Comparison of ENCODE assay signal across 21 cellular contexts in the genomic region with DNA sequence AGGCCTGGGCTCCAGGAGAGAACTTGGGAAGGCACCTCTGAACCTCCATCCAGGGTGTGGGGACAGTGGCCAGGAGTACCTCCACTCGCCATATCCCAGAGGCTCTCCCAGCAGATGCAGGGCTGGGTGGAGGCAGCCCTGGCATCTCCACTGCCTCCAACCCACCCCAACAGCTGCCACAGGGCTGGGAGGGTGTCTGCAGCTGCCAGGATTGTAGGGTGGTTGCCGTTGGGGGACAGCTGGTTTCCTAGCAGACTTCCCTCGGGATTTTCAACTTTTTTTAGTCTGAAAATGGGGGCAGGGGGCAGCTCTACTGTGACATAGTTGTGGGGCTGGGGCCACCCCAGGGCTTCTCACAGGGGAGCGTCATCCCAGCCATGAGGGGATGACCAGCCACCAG. TPM values are rescaled to one million over a fixed set of nuclear protein-coding genes. Genes with fewer than 3 reads are reported as not detected.
DNase-seq lines count a peak whose midpoint lies in the region; ATAC-seq and FAIRE-seq lines count a peak whose summit lies in the region.
"Had no signal": no experiment of that assay in that cellular context is flagged by ENCODE, and none has a peak within 500 bp of the region (broad histone marks: within the 10 kb centered on the region; RNA-seq: fewer than 3 reads in every experiment).

No MANE protein-coding gene starts in this region.

- H3K36me3 ChIP-seq in small intestine (ENCODE audit: control insufficient read depth in 2 of 2, insufficient read depth in 2 of 2, low read length in 2 of 2): peaks cover 3 to 5% of the 10 kb centered on the region in 2 donors
- H3K36me3 ChIP-seq: right atrium auricular region, uterus had no signal

- intact Hi-C loops in left colon (cut with DNase I, micrococcal nuclease): no loop called here
- intact Hi-C loops in activated CD4-positive, alpha-beta T cell treated with anti-CD3 and anti-CD28 coated beads for 36 hours (cut with DNase I, micrococcal nuclease): no loop called here
- intact Hi-C loops in activated T-helper 1 cell treated with anti-CD3 and anti-CD28 coated beads, Interleukin-12 subunit alpha, Interleukin-12 subunit beta, Interleukin-2, Interleukin-4 antibody, amounts not matched to agents 30 ng/mL and 10 ng/mL and 1 ng/mL, durations not matched to agents 14 hours and 24 hours and 36 hours (cut with micrococcal nuclease): no loop called here

- no peak overlapping the region for H3K27ac Mint-ChIP-seq in activated CD4-positive, alpha-beta T cell treated with anti-CD3 and anti-CD28 coated beads for 36 hours
- no peak overlapping the region for H3K27ac Mint-ChIP-seq in activated T-helper 1 cell treated with anti-CD3 and anti-CD28 coated beads, Interleukin-12 subunit alpha, Interleukin-12 subunit beta, Interleukin-2, Interleukin-4 antibody, amounts not matched to agents 30 ng/mL and 10 ng/mL and 1 ng/mL, durations not matched to agents 14 hours and 24 hours and 36 hours

- WGBS in small intestine, 3 donors: 33 to 60% (median 50%) methylated on average over 4 of the region's 4 CpGs

- no peaks in the 10 kb centered on the region for H3K9me3 ChIP-seq in small intestine (ENCODE audit: control insufficient read depth, low read depth)
- H3K9me3 ChIP-seq: right atrium auricular region, uterus had no signal

- no peak overlapping the region for H3K4me3 ChIP-seq in small intestine (ENCODE audit: low read depth in 1 of 2, low read length in 2 of 2)
- H3K4me3 ChIP-seq: right atrium auricular region, uterus had no signal

- peak; percentile 54 for DNase-seq in COLO668 (lab: John Stamatoyannopoulos, UW; ENCODE audit: unreplicated experiment)
- peak; percentile 7 for DNase-seq in NCI-H69 (lab: John Stamatoyannopoulos, UW)
- no peak for DNase-seq in left colon
- no peak for DNase-seq in small intestine
- DNase-seq in activated CD4-positive, alpha-beta T cell treated with anti-CD3 and anti-CD28 coated beads for 36 hours: no peak
- DNase-seq in activated T-helper 1 cell treated with anti-CD3 and anti-CD28 coated beads, Interleukin-12 subunit alpha, Interleukin-12 subunit beta, Interleukin-2, Interleukin-4 antibody, amounts not matched to agents 30 ng/mL and 10 ng/mL and 1 ng/mL, durations not matched to agents 14 hours and 24 hours and 36 hours (ENCODE audit: low spot score): no peak
- DNase-seq: activated T-cell treated with anti-CD3 and anti-CD28 coated beads, Interleukin-2, amount 50 U/mL, for 24 hours; foreskin keratinocyte; GF-D8; kidney glomerular epithelial cell; NCI-H1436 treated with DMSO at 0.1 percent for 48 hours; occipital lobe; stimulated activated CD4-positive, alpha-beta T cell treated with anti-CD3 and anti-CD28 coated beads, Interleukin-1b, Interleukin-23, amount 100 ng/mL, for 48 hours; T-cell; uterus had no signal

- H3K4me3 Mint-ChIP-seq in activated CD4-positive, alpha-beta T cell treated with anti-CD3 and anti-CD28 coated beads for 36 hours: no peak overlapping the region
- H3K4me3 Mint-ChIP-seq in activated T-helper 1 cell treated with anti-CD3 and anti-CD28 coated beads, Interleukin-12 subunit alpha, Interleukin-12 subunit beta, Interleukin-2, Interleukin-4 antibody, amounts not matched to agents 30 ng/mL and 10 ng/mL and 1 ng/mL, durations not matched to agents 14 hours and 24 hours and 36 hours: no peak overlapping the region
- H3K4me3 Mint-ChIP-seq: activated T-cell treated with anti-CD3 and anti-CD28 coated beads, Interleukin-2, amount 50 U/mL, for 24 hours; brain had no signal

- no peaks in the 10 kb centered on the region for H3K36me3 Mint-ChIP-seq in activated CD4-positive, alpha-beta T cell treated with anti-CD3 and anti-CD28 coated beads for 36 hours (ENCODE audit: low read depth)
- H3K36me3 Mint-ChIP-seq in activated T-helper 1 cell treated with anti-CD3 and anti-CD28 coated beads, Interleukin-12 subunit alpha, Interleukin-12 subunit beta, Interleukin-2, Interleukin-4 antibody, amounts not matched to agents 30 ng/mL and 10 ng/mL and 1 ng/mL, durations not matched to agents 14 hours and 24 hours and 36 hours (ENCODE audit: low read depth): no peaks in the 10 kb centered on the region
- H3K36me3 Mint-ChIP-seq: activated naive CD4-positive, alpha-beta T cell treated with anti-CD3 and anti-CD28 coated beads, Interleukin-2, amount 50 U/mL, for 72 hours; brain; T-cell had no signal

- no peaks in the 10 kb centered on the region for H3K27me3 ChIP-seq in small intestine (ENCODE audit: control insufficient read depth in 2 of 2, insufficient read depth in 2 of 2, low read length in 2 of 2)
- H3K27me3 ChIP-seq: foreskin keratinocyte, right atrium auricular region, uterus had no signal

- H3K4me1 Mint-ChIP-seq in activated CD4-positive, alpha-beta T cell treated with anti-CD3 and anti-CD28 coated beads for 36 hours: peaks cover 6% of the 10 kb centered on the region
- peaks cover 4% of the 10 kb centered on the region for H3K4me1 Mint-ChIP-seq in activated T-helper 1 cell treated with anti-CD3 and anti-CD28 coated beads, Interleukin-12 subunit alpha, Interleukin-12 subunit beta, Interleukin-2, Interleukin-4 antibody, amounts not matched to agents 30 ng/mL and 10 ng/mL and 1 ng/mL, durations not matched to agents 14 hours and 24 hours and 36 hours (ENCODE audit: low read depth)

- H3K27ac ChIP-seq in small intestine (ENCODE audit: low read depth in 1 of 2, low read length in 1 of 2): peak overlapping the region; percentile 77 to 79
- H3K27ac ChIP-seq: foreskin keratinocyte, right atrium auricular region, uterus had no signal

- FAIRE-seq in small intestine (lab: Jason Lieb, UNC): no peak
- FAIRE-seq: D721Med, GM12892 had no signal

- CTCF ChIA-PET in activated CD4-positive, alpha-beta T cell treated with anti-CD3 and anti-CD28 coated beads for 36 hours (lab: Charles Lee): interaction anchor here (0.7 kb wide), 2 partner anchors 24 to 769 kb away, joined by 3 to 4 read pairs; no protein-coding TSS in a partner anchor

- POLR2A ChIA-PET in activated CD4-positive, alpha-beta T cell treated with anti-CD3 and anti-CD28 coated beads for 36 hours (lab: Charles Lee): no interaction called here

- H3K4me1 ChIP-seq in small intestine (ENCODE audit: control insufficient read depth in 2 of 2, insufficient read depth in 1 of 2, low read depth in 1 of 2, low read length in 1 of 2): peaks cover 13 to 22% of the 10 kb centered on the region in 2 donors
- H3K4me1 ChIP-seq: uterus had no signal

- H3K27me3 Mint-ChIP-seq in activated CD4-positive, alpha-beta T cell treated with anti-CD3 and anti-CD28 coated beads for 36 hours: no peaks in the 10 kb centered on the region
- no peaks in the 10 kb centered on the region for H3K27me3 Mint-ChIP-seq in activated T-helper 1 cell treated with anti-CD3 and anti-CD28 coated beads, Interleukin-12 subunit alpha, Interleukin-12 subunit beta, Interleukin-2, Interleukin-4 antibody, amounts not matched to agents 30 ng/mL and 10 ng/mL and 1 ng/mL, durations not matched to agents 14 hours and 24 hours and 36 hours (ENCODE audit: insufficient read depth)
- H3K27me3 Mint-ChIP-seq: activated T-cell treated with anti-CD3 and anti-CD28 coated beads, Interleukin-2, amount 50 U/mL, for 24 hours; T-cell had no signal

- no peaks in the 10 kb centered on the region for H3K9me3 Mint-ChIP-seq in activated CD4-positive, alpha-beta T cell treated with anti-CD3 and anti-CD28 coated beads for 36 hours (ENCODE audit: low read depth)
- H3K9me3 Mint-ChIP-seq in activated T-helper 1 cell treated with anti-CD3 and anti-CD28 coated beads, Interleukin-12 subunit alpha, Interleukin-12 subunit beta, Interleukin-2, Interleukin-4 antibody, amounts not matched to agents 30 ng/mL and 10 ng/mL and 1 ng/mL, durations not matched to agents 14 hours and 24 hours and 36 hours: no peaks in the 10 kb centered on the region
- H3K9me3 Mint-ChIP-seq: activated naive CD4-positive, alpha-beta T cell treated with anti-CD3 and anti-CD28 coated beads, Interleukin-2, amount 50 U/mL, for 72 hours; activated T-cell treated with anti-CD3 and anti-CD28 coated beads, Interleukin-2, amount 50 U/mL, for 24 hours; brain; T-cell had no signal

- ATAC-seq in left colon: peak; percentile 12
- no peak for ATAC-seq in activated CD4-positive, alpha-beta T cell treated with anti-CD3 and anti-CD28 coated beads for 36 hours
- no peak for ATAC-seq in HG03135 (IDR thresholded peaks at IDR 0.05; ENCODE audit: unreplicated experiment)
- ATAC-seq: activated naive CD4-positive, alpha-beta T cell treated with anti-CD3 and anti-CD28 coated beads, Interleukin-2, amount 50 U/mL, for 72 hours; foreskin keratinocyte had no signal

RNA-seq across cellular contexts. Expression of a gene that starts 9.7 kb away (rescaled TPM):
- total RNA-seq in left colon: 10 to 100 TPM; 27.8 to 32.5 TPM
- 10 to 100 TPM; 37.0 to 80.5 (median 73.1) TPM for polyA plus RNA-seq in small intestine
- 10 to 100 TPM; 13.6 TPM for total RNA-seq in activated CD4-positive, alpha-beta T cell treated with anti-CD3 and anti-CD28 coated beads for 36 hours
- total RNA-seq in activated T-helper 1 cell treated with anti-CD3 and anti-CD28 coated beads, Interleukin-12 subunit alpha, Interleukin-12 subunit beta, Interleukin-2, Interleukin-4 antibody, amounts not matched to agents 30 ng/mL and 10 ng/mL and 1 ng/mL, durations not matched to agents 14 hours and 24 hours and 36 hours: 19.7 and 21.6 TPM in 2 replicates

RNA-seq across cellular contexts. Expression of a gene that starts 40.7 kb away (rescaled TPM):
- total RNA-seq in left colon: 10 to 100 TPM; 35.3 to 57.3 TPM
- polyA plus RNA-seq in small intestine: 10 to 100 TPM in 1 of 3 donors, 1 to 10 TPM in 2; 1.6 to 11.9 (median 6.8) TPM
- 1 to 10 TPM; 3.3 to 3.4 TPM for total RNA-seq in activated CD4-positive, alpha-beta T cell treated with anti-CD3 and anti-CD28 coated beads for 36 hours
- total RNA-seq in activated T-helper 1 cell treated with anti-CD3 and anti-CD28 coated beads, Interleukin-12 subunit alpha, Interleukin-12 subunit beta, Interleukin-2, Interleukin-4 antibody, amounts not matched to agents 30 ng/mL and 10 ng/mL and 1 ng/mL, durations not matched to agents 14 hours and 24 hours and 36 hours: 0.61 and 1.4 TPM in 2 replicates

Comparison
In these comparisons a context has a peak if more than half of its experiments do, and no peak if none do; other contexts are left out.
1. DNase-seq: peak in COLO668 (single experiment) and NCI-H69 (single experiment); none in left colon (0 of 2), small intestine (single experiment), activated CD4-positive, alpha-beta T cell treated with anti-CD3 and anti-CD28 coated beads for 36 hours (single experiment) and activated T-helper 1 cell treated with anti-CD3 and anti-CD28 coated beads, Interleukin-12 subunit alpha, Interleukin-12 subunit beta, Interleukin-2, Interleukin-4 antibody, amounts not matched to agents 30 ng/mL and 10 ng/mL and 1 ng/mL, durations not matched to agents 14 hours and 24 hours and 36 hours (single experiment).
2. RNA of a gene that starts 40.7 kb away (total RNA-seq): 35.3 to 57.3 TPM in left colon; 3.3 to 3.4 TPM in activated CD4-positive, alpha-beta T cell treated with anti-CD3 and anti-CD28 coated beads for 36 hours and 0.61 to 1.4 TPM in activated T-helper 1 cell treated with anti-CD3 and anti-CD28 coated beads, Interleukin-12 subunit alpha, Interleukin-12 subunit beta, Interleukin-2, Interleukin-4 antibody, amounts not matched to agents 30 ng/mL and 10 ng/mL and 1 ng/mL, durations not matched to agents 14 hours and 24 hours and 36 hours; every median in the first group is over 4 times any median in the second.